6 cellular contexts compared by ENCODE assay signal in the genomic region with DNA sequence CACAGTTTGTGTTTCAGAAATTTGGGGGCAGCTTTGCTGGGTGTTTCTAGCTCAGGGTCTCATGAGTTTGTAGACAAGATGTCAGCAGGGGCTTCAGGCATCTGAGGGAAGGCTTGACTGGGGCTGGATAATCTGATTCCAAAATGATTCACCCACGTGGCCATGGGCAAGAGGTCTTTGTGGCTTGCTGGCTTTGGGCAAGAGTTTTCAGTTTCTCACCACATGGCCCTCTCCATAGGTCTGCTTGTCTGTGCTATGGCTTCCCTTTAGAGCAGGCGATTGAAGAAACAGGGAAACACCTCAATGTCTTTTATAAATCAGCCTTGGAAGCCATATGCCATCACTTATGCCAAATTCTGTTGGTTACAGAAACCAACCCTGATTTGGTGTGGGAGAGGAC.
"Had no signal": no experiment of that assay in that cellular context is flagged by ENCODE, and none has a peak within 500 bp of the region (broad histone marks: within the 10 kb centered on the region; RNA-seq: fewer than 3 reads in every experiment).

No MANE protein-coding gene starts in this region.

- ATAC-seq: HCT116 had no signal

- DNase-seq: GM23248, GOT3, H7, KBM-7 had no signal

- H3K4me3 Mint-ChIP-seq: IgD-negative memory B cell had no signal

- H3K27me3 Mint-ChIP-seq: IgD-negative memory B cell had no signal

- H3K9me3 Mint-ChIP-seq: IgD-negative memory B cell had no signal
